Comparison of ENCODE assay signal across 8 cellular contexts in the genomic region with DNA sequence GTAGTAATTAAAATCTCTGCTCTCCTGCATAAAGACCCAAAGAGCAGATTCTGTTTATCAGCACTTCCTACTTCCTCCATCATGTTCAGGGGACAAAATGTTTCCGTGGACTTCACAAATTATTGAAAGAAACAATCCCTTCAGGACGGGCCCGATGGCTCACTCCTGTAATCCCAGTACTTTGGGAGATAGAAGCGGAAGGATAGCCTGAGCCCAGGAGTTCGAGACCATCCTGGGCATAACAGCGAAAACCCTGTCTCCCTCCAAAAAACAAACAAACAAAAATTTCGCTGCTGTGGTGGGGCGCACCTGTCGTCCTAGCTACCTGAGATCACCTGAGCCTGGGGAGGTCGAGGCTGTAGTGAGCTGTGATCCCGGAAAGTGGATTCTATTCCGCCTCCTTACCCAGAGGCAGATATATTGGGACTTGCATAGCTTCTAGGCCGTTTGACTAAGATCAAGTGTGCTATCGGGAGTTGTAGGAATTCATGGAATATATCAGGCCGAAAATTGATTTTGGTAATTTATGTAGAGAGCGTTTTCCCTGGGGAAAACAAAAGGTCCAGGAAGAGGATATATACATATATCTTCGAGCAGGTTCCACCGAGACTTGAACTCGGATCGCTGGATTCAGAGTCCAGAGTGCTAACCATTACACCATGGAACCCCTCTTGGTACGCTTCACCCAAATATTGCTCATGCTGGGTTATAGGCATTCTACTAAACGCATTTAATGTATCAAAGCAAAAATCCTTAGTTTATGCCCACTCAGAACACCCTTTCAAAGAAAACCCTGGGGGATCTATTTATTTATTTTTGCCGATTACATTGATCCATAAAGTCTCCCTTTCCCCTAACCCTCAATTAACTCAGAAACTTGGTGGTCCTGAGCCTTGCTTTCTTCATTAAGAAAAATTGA.
DNase-seq lines count a peak whose midpoint lies in the region; ATAC-seq, FAIRE-seq and TF ChIP-seq lines count a peak whose summit lies in the region.

No MANE protein-coding gene starts in this region.

- H3K4me3 ChIP-seq in astrocyte (ENCODE audit: insufficient read depth, low read depth, low read length) (peak overlapping the region; percentile 54), neural cell (ENCODE audit: low read length) (peak overlapping the region; percentile 42)

- H3K36me3 ChIP-seq in astrocyte (ENCODE audit: insufficient read depth, low read length) = no peaks in the 10 kb centered on the region
- no peaks in the 10 kb centered on the region for H3K36me3 ChIP-seq in neural cell (ENCODE audit: insufficient read depth, low read length)

- peak overlapping the region; percentile 11 for H3K27ac Mint-ChIP-seq in activated CD4-positive, alpha-beta T cell treated with anti-CD3 and anti-CD28 coated beads, Interleukin-2, amount 10 ng/mL, durations not matched to agents 24 days and 14 days
- H3K27ac Mint-ChIP-seq in astrocyte (ENCODE audit: unreplicated experiment) = peak overlapping the region; percentile 36

- H3K4me3 Mint-ChIP-seq in activated CD4-positive, alpha-beta T cell treated with anti-CD3 and anti-CD28 coated beads, Interleukin-2, amount 10 ng/mL, durations not matched to agents 24 days and 14 days = no peak overlapping the region
- peak overlapping the region; percentile 93 for H3K4me3 Mint-ChIP-seq in astrocyte (ENCODE audit: unreplicated experiment)

- H3K79me2 ChIP-seq in astrocyte (ENCODE audit: insufficient read depth, low read length) (no peaks in the 10 kb centered on the region), neural cell (replicated peaks; ENCODE audit: insufficient read depth, low read length) (no peaks in the 10 kb centered on the region)

- TF ChIP-seq CTCF in astrocyte (IDR thresholded peaks at IDR 0.05; ENCODE audit: insufficient read depth, low read depth, low read length) (no peak), neural cell (IDR thresholded peaks at IDR 0.05; ENCODE audit: poor library complexity, severe bottlenecking) (no peak)

- H4K20me1 ChIP-seq in astrocyte (ENCODE audit: insufficient read depth, low read length) = no peaks in the 10 kb centered on the region
- no peaks in the 10 kb centered on the region for H4K20me1 ChIP-seq in neural cell (ENCODE audit: insufficient read depth)

- H3K27me3 Mint-ChIP-seq in activated CD4-positive, alpha-beta T cell treated with anti-CD3 and anti-CD28 coated beads, Interleukin-2, amount 10 ng/mL, durations not matched to agents 24 days and 14 days = peaks cover 70% of the 10 kb centered on the region
- H3K27me3 Mint-ChIP-seq in astrocyte (ENCODE audit: low read depth, unreplicated experiment) = no peaks in the 10 kb centered on the region

- H3K4me2 ChIP-seq in astrocyte (ENCODE audit: low read length) (peak overlapping the region; percentile 83), neural cell (ENCODE audit: low read length) (no peak overlapping the region)

- peaks cover 13% of the 10 kb centered on the region for H3K4me1 Mint-ChIP-seq in activated CD4-positive, alpha-beta T cell treated with anti-CD3 and anti-CD28 coated beads, Interleukin-2, amount 10 ng/mL, durations not matched to agents 24 days and 14 days
- no peaks in the 10 kb centered on the region for H3K4me1 Mint-ChIP-seq in astrocyte (ENCODE audit: low read depth, unreplicated experiment)

- H3K9ac ChIP-seq in astrocyte (ENCODE audit: low read length) (no peak overlapping the region), neural cell (ENCODE audit: low read length) (no peak overlapping the region)

- peaks cover 5% of the 10 kb centered on the region for H3K36me3 Mint-ChIP-seq in activated CD4-positive, alpha-beta T cell treated with anti-CD3 and anti-CD28 coated beads, Interleukin-2, amount 10 ng/mL, durations not matched to agents 24 days and 14 days (ENCODE audit: low read depth)
- no peaks in the 10 kb centered on the region for H3K36me3 Mint-ChIP-seq in astrocyte (ENCODE audit: low read depth, unreplicated experiment)

- H2AFZ ChIP-seq in astrocyte (ENCODE audit: low read depth, low read length) (no peak overlapping the region), neural cell (ENCODE audit: low read depth, low read length) (no peak overlapping the region)

- H3F3A ChIP-seq in neural cell (ENCODE audit: insufficient read depth, low read length, poor library complexity, severe bottlenecking) = no peaks in the 10 kb centered on the region

- H3K9me2 ChIP-seq in neural cell (ENCODE audit: insufficient read depth, low read length) = no peaks in the 10 kb centered on the region

- H3K27ac ChIP-seq in astrocyte (ENCODE audit: low read depth, low read length) = no peak overlapping the region
- H3K27ac ChIP-seq in neural cell (ENCODE audit: low read length) = no peak overlapping the region

- no peaks in the 10 kb centered on the region for H3K9me3 ChIP-seq in astrocyte (ENCODE audit: insufficient read depth, low read depth, low read length)
- peaks cover 15% of the 10 kb centered on the region for H3K9me3 ChIP-seq in neural cell (ENCODE audit: low read length)

- intact Hi-C loops in activated CD4-positive, alpha-beta T cell treated with anti-CD3 and anti-CD28 coated beads, Interleukin-2, amount 10 ng/mL, durations not matched to agents 24 days and 14 days (cut with micrococcal nuclease) = loop anchor here (1.0 kb wide), 1 partner anchor 45 kb away; no protein-coding TSS in a partner anchor

- H3K4me1 ChIP-seq in astrocyte (ENCODE audit: insufficient read depth, low read length) = no peaks in the 10 kb centered on the region

- no peaks in the 10 kb centered on the region for H3K27me3 ChIP-seq in astrocyte (ENCODE audit: insufficient read depth, low read length)
- peaks cover 100% of the 10 kb centered on the region for H3K27me3 ChIP-seq in neural cell (ENCODE audit: insufficient read depth, low read depth, low read length)

- DNase-seq in activated CD4-positive, alpha-beta T cell treated with anti-CD3 and anti-CD28 coated beads, Interleukin-2, amount 10 ng/mL, durations not matched to agents 24 days and 14 days = peak; percentile 68
- no peak for DNase-seq in activated CD4-positive, alpha-beta T cell treated with anti-CD3 and anti-CD28 coated beads for 1 hour
- peak; percentile 41 for DNase-seq in NCI-H226
- DNase-seq in astrocyte (ENCODE audit: low read depth) = peak; percentile 44
- no peak for DNase-seq in stimulated activated naive CD4-positive, alpha-beta T cell (lab: John Stamatoyannopoulos, UW)

- ATAC-seq in GM21737 (IDR thresholded peaks at IDR 0.05; ENCODE audit: unreplicated experiment) = no peak
- ATAC-seq in GM21515 (IDR thresholded peaks at IDR 0.05; ENCODE audit: unreplicated experiment) = no peak

- TF ChIP-seq RAD21 in neural cell (conservative IDR thresholded peaks at IDR 0.05) = no peak

- no peak for TF ChIP-seq EP300 in neural cell (conservative IDR thresholded peaks at IDR 0.05; ENCODE audit: poor library complexity, severe bottlenecking)

- H3K9me3 Mint-ChIP-seq in activated CD4-positive, alpha-beta T cell treated with anti-CD3 and anti-CD28 coated beads, Interleukin-2, amount 10 ng/mL, durations not matched to agents 24 days and 14 days = peaks cover 36% of the 10 kb centered on the region
- H3K9me3 Mint-ChIP-seq in astrocyte (ENCODE audit: unreplicated experiment) = no peaks in the 10 kb centered on the region

- no peak for FAIRE-seq in astrocyte (lab: Jason Lieb, UNC)

TF ChIP-seq in neural cell, 6 proteins besides CTCF, POLR2A, EP300 and RAD21:
- TF ChIP-seq, protein P1, sequence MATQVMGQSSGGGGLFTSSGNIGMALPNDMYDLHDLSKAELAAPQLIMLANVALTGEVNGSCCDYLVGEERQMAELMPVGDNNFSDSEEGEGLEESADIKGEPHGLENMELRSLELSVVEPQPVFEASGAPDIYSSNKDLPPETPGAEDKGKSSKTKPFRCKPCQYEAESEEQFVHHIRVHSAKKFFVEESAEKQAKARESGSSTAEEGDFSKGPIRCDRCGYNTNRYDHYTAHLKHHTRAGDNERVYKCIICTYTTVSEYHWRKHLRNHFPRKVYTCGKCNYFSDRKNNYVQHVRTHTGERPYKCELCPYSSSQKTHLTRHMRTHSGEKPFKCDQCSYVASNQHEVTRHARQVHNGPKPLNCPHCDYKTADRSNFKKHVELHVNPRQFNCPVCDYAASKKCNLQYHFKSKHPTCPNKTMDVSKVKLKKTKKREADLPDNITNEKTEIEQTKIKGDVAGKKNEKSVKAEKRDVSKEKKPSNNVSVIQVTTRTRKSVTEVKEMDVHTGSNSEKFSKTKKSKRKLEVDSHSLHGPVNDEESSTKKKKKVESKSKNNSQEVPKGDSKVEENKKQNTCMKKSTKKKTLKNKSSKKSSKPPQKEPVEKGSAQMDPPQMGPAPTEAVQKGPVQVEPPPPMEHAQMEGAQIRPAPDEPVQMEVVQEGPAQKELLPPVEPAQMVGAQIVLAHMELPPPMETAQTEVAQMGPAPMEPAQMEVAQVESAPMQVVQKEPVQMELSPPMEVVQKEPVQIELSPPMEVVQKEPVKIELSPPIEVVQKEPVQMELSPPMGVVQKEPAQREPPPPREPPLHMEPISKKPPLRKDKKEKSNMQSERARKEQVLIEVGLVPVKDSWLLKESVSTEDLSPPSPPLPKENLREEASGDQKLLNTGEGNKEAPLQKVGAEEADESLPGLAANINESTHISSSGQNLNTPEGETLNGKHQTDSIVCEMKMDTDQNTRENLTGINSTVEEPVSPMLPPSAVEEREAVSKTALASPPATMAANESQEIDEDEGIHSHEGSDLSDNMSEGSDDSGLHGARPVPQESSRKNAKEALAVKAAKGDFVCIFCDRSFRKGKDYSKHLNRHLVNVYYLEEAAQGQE (IDR thresholded peaks at IDR 0.05; ENCODE audit: borderline replicate concordance) = no peak
- TF ChIP-seq SMC3 (conservative IDR thresholded peaks at IDR 0.05; ENCODE audit: poor library complexity) (no peak), TAF1 (IDR thresholded peaks at IDR 0.05; ENCODE audit: low read depth) (no peak), EZH2 (IDR thresholded peaks at IDR 0.05; ENCODE audit: borderline replicate concordance, insufficient read depth, low read length, poor library complexity, severe bottlenecking) (no peak), POLR2AphosphoS5 (IDR thresholded peaks at IDR 0.05) (no peak), MXI1 (conservative IDR thresholded peaks at IDR 0.05; ENCODE audit: poor library complexity, severe bottlenecking) (no peak)

Comparison
In these comparisons a context has a peak if more than half of its experiments do, and no peak if none do; other contexts are left out.
1. DNase-seq: peak in activated CD4-positive, alpha-beta T cell treated with anti-CD3 and anti-CD28 coated beads, Interleukin-2, amount 10 ng/mL, durations not matched to agents 24 days and 14 days (single experiment), NCI-H226 (single experiment) and astrocyte (single experiment); none in activated CD4-positive, alpha-beta T cell treated with anti-CD3 and anti-CD28 coated beads for 1 hour (single experiment) and stimulated activated naive CD4-positive, alpha-beta T cell (0 of 6).